In genomic region chr5:83972909-83973308, GRCh38 we compare ENCODE assay signal across 17 cellular contexts.
DNase-seq lines count a peak whose midpoint lies in the region; ATAC-seq, FAIRE-seq and TF ChIP-seq lines count a peak whose summit lies in the region.
"Had no signal": no experiment of that assay in that cellular context is flagged by ENCODE, and none has a peak within 500 bp of the region (broad histone marks: within the 10 kb centered on the region; RNA-seq: fewer than 3 reads in every experiment).

No MANE protein-coding gene starts in this region.

- H3K36me3 Mint-ChIP-seq in osteocyte (ENCODE audit: unreplicated experiment) = peaks cover 5% of the 10 kb centered on the region

- no peak overlapping the region for H4K91ac ChIP-seq in H1 (replicated peaks; ENCODE audit: insufficient read length, low read length)

- ATAC-seq in Right ventricle myocardium superior (ENCODE audit: poor library complexity) = no peak
- no peak for ATAC-seq in PC-3
- no peak for ATAC-seq in left lobe of liver

- H2BK12ac ChIP-seq in H1 (ENCODE audit: low read depth, low read length) = no peak overlapping the region

- H3K27ac Mint-ChIP-seq in osteocyte (ENCODE audit: unreplicated experiment) = peak overlapping the region; percentile 41
- H3K27ac Mint-ChIP-seq: B cell; CD4-positive, alpha-beta T cell had no signal

- no peak for TF ChIP-seq POLR2A in H1 (IDR thresholded peaks at IDR 0.05; ENCODE audit: control extremely low read depth in 1 of 2, low read depth in 2 of 2, low read length in 2 of 2)

- H3K27ac ChIP-seq in cardiac muscle cell = peak overlapping the region; percentile 20
- 0 out of 2 replicates have a peak overlapping the region, but pooled peaks have one; percentile 5 for H3K27ac ChIP-seq in PC-3 (ENCODE audit: low read length)
- no peak overlapping the region for H3K27ac ChIP-seq in H1 (ENCODE audit: low read depth, low read length)
- H3K27ac ChIP-seq: HL-60 had no signal

- no peak overlapping the region for H2BK120ac ChIP-seq in H1 (replicated peaks; ENCODE audit: low read depth, low read length)

- CTCF ChIA-PET in PC-3 (lab: Charles Lee) (no interaction called here), H1 (lab: Charles Lee; ENCODE audit: partially characterized antibody) (no interaction called here)

- TF ChIP-seq CTCF in cardiac muscle cell (IDR thresholded peaks at IDR 0.05; ENCODE audit: low read depth, low read length) (no peak), PC-3 (conservative IDR thresholded peaks at IDR 0.05; ENCODE audit: low read depth, low read length) (no peak), H1 (IDR thresholded peaks at IDR 0.05; ENCODE audit: control extremely low read depth in 1 of 3, insufficient read depth in 1 of 3, low read depth in 1 of 3, low read length in 3 of 3) (no peak), osteocyte (IDR thresholded peaks at IDR 0.05) (no peak)

- H2AFZ ChIP-seq in PC-3 (ENCODE audit: low read length) = no peak overlapping the region
- H2AFZ ChIP-seq in H1 (ENCODE audit: low read length) = no peak overlapping the region

- H4K5ac ChIP-seq in H1 (ENCODE audit: insufficient read length, low read depth, low read length) = no peak overlapping the region

- POLR2A ChIA-PET in PC-3 (lab: Charles Lee; ENCODE audit: unreplicated experiment) (no interaction called here), H1 (lab: Charles Lee; ENCODE audit: partially characterized antibody) (no interaction called here)

- no peak overlapping the region for H2AK5ac ChIP-seq in H1 (ENCODE audit: low read depth, low read length)

- H3K4me3 Mint-ChIP-seq in osteocyte (ENCODE audit: unreplicated experiment) = no peak overlapping the region
- H3K4me3 Mint-ChIP-seq: B cell; CD4-positive, alpha-beta T cell had no signal

- no peaks in the 10 kb centered on the region for H3K23me2 ChIP-seq in H1 (ENCODE audit: low read depth, low read length)

- no peak overlapping the region for H3K23ac ChIP-seq in H1 (ENCODE audit: insufficient read length)

- H2BK5ac ChIP-seq in H1 (ENCODE audit: low read depth, low read length) = no peak overlapping the region

- H3K79me1 ChIP-seq in H1 (ENCODE audit: low read depth, low read length) = no peaks in the 10 kb centered on the region

- no peak overlapping the region for H2BK15ac ChIP-seq in H1 (ENCODE audit: low read length)

- no peak for TF ChIP-seq EP300 in H1 (IDR thresholded peaks at IDR 0.05; ENCODE audit: borderline replicate concordance in 1 of 2, low read depth in 2 of 2, low read length in 2 of 2)

- no peak for FAIRE-seq in H1 (lab: Jason Lieb, UNC)

- H3K79me2 ChIP-seq in PC-3 (ENCODE audit: low read length) = no peaks in the 10 kb centered on the region
- H3K79me2 ChIP-seq in H1 (ENCODE audit: control insufficient read depth in 1 of 2, insufficient read depth in 2 of 2, low read length in 2 of 2) = no peaks in the 10 kb centered on the region

- no peak overlapping the region for H2BK20ac ChIP-seq in H1 (ENCODE audit: low read length)

- H3K4me2 ChIP-seq in PC-3 (ENCODE audit: low read length) (no peak overlapping the region), H1 (ENCODE audit: insufficient read depth in 1 of 2, low read depth in 2 of 2, low read length in 2 of 2) (no peak overlapping the region)

- H3K9me3 ChIP-seq in cardiac muscle cell (ENCODE audit: low read depth) = no peaks in the 10 kb centered on the region
- no peaks in the 10 kb centered on the region for H3K9me3 ChIP-seq in PC-3 (ENCODE audit: low read length)
- no peaks in the 10 kb centered on the region for H3K9me3 ChIP-seq in H1 (ENCODE audit: insufficient read depth in 2 of 2, low read depth in 1 of 2, low read length in 1 of 2)

- no peaks in the 10 kb centered on the region for H3K9me3 Mint-ChIP-seq in osteocyte (ENCODE audit: unreplicated experiment)
- H3K9me3 Mint-ChIP-seq: CD4-positive, alpha-beta T cell had no signal

- H4K20me1 ChIP-seq in PC-3 (ENCODE audit: low read length) (no peaks in the 10 kb centered on the region), H1 (replicated peaks in 1 of 2; ENCODE audit: control insufficient read depth in 1 of 2, insufficient read depth in 2 of 2, low read length in 2 of 2) (no peaks in the 10 kb centered on the region)

- no peak overlapping the region for H4K8ac ChIP-seq in H1 (ENCODE audit: extremely low read depth, insufficient read depth, low read length)

- no peak for TF ChIP-seq RAD21 in H1 (IDR thresholded peaks at IDR 0.05 in 1 of 2, conservative IDR thresholded peaks at IDR 0.05 in 1 of 2; ENCODE audit: low read depth in 2 of 2, low read length in 2 of 2)

- BruUV-seq in PC-3 (replicated peaks; lab: Mats Ljungman, UMichigan) = no TSS peak

- H3K4me1 Mint-ChIP-seq in osteocyte (ENCODE audit: unreplicated experiment) = peaks cover 48% of the 10 kb centered on the region
- H3K4me1 Mint-ChIP-seq: B cell had no signal

- no peak overlapping the region for H3K18ac ChIP-seq in H1 (ENCODE audit: extremely low read depth, low read length)

- peaks cover 3% of the 10 kb centered on the region for H3F3A ChIP-seq in PC-3 (ENCODE audit: low read length, unreplicated experiment)

- no peaks in the 10 kb centered on the region for H3K9me2 ChIP-seq in PC-3 (replicated peaks; ENCODE audit: low read length)

- no peak overlapping the region for H3K4me3 ChIP-seq in cardiac muscle cell
- H3K4me3 ChIP-seq in PC-3 (ENCODE audit: low read length) = no peak overlapping the region
- H3K4me3 ChIP-seq in H1 (ENCODE audit: extremely low read depth in 1 of 4, insufficient read depth in 2 of 4, low read depth in 3 of 4, low read length in 4 of 4) = no peak overlapping the region

- no peak overlapping the region for H3K56ac ChIP-seq in H1 (replicated peaks; ENCODE audit: insufficient read length, low read depth, low read length)

- no peaks in the 10 kb centered on the region for H3K27me3 Mint-ChIP-seq in osteocyte (ENCODE audit: unreplicated experiment)
- H3K27me3 Mint-ChIP-seq: B cell; CD4-positive, alpha-beta T cell had no signal

- H3K36me3 ChIP-seq in cardiac muscle cell (no peaks in the 10 kb centered on the region), PC-3 (ENCODE audit: low read depth, low read length) (no peaks in the 10 kb centered on the region), H1 (ENCODE audit: control insufficient read depth in 2 of 4, insufficient read depth in 4 of 4, low read length in 3 of 4) (no peaks in the 10 kb centered on the region)

- peaks cover 15% of the 10 kb centered on the region for H3K4me1 ChIP-seq in cardiac muscle cell (ENCODE audit: low read depth)
- H3K4me1 ChIP-seq in PC-3 (ENCODE audit: insufficient read depth, low read length) = peaks cover 22% of the 10 kb centered on the region
- peaks cover 0 to 8% (median 4%) of the 10 kb centered on the region in 4 experiments; a peak in 3 of 7 replicates for H3K4me1 ChIP-seq in H1 (replicated peaks in 1 of 4; ENCODE audit: control insufficient read depth in 3 of 4, insufficient read depth in 4 of 4, low read length in 3 of 4)

- H3K4ac ChIP-seq in H1 (replicated peaks; ENCODE audit: insufficient read length, low read depth, low read length) = no peak overlapping the region

- H3K27me3 ChIP-seq in cardiac muscle cell (no peaks in the 10 kb centered on the region), PC-3 (ENCODE audit: low read length) (no peaks in the 10 kb centered on the region), H1 (replicated peaks in 1 of 4; ENCODE audit: control insufficient read depth in 3 of 4, extremely low read depth in 1 of 4, insufficient read depth in 3 of 4, low read length in 3 of 4) (peaks cover 0 to 1% (median 0%) of the 10 kb centered on the region in 4 experiments; a peak in 1 of 7 replicates)

- DNase-seq in cardiac muscle cell (ENCODE audit: low read depth in 1 of 2, low spot score in 1 of 2) (no peak), Right ventricle myocardium superior (no peak), PC-3 (no peak), H1 (ENCODE audit: low read depth in 1 of 2, low spot score in 2 of 2) (no peak), osteocyte (ENCODE audit: extremely low spot score, unreplicated experiment) (no peak), posterior vena cava (ENCODE audit: low spot score) (no peak), left lobe of liver (ENCODE audit: low spot score) (no peak)
- no peak for DNase-seq in stimulated activated CD8-positive, alpha-beta memory T cell treated with anti-CD3 and anti-CD28 coated beads, Interleukin-4, amount 100 ng/mL, for 48 hours
- DNase-seq: 8988T; ACHN; C1 segment of cervical spinal cord; Calu3; CD4-positive, alpha-beta T cell; DMS 273 treated with DMSO at 0.1 percent for 48 hours; H7 had no signal

- no peak overlapping the region for H3K14ac ChIP-seq in H1 (ENCODE audit: insufficient read length)

- H3K9ac ChIP-seq in PC-3 (ENCODE audit: low read length) (no peak overlapping the region), H1 (replicated peaks in 1 of 4; ENCODE audit: extremely low read depth in 1 of 4, low read depth in 3 of 4, low read length in 3 of 4) (no peak overlapping the region)

- intact Hi-C loops in Right ventricle myocardium superior (cut with DNase I) = no loop called here
- intact Hi-C loops in PC-3 (cut with micrococcal nuclease) = no loop called here
- intact Hi-C loops in posterior vena cava (cut with DNase I) = no loop called here

TF ChIP-seq in H1, 55 proteins besides CTCF, POLR2A, EP300 and RAD21:
- TF ChIP-seq RXRA (IDR thresholded peaks at IDR 0.05; ENCODE audit: insufficient read depth, low read depth, low read length) (no peak), BACH1 (IDR thresholded peaks at IDR 0.05; ENCODE audit: low read length) (no peak), MAFK (IDR thresholded peaks at IDR 0.05; ENCODE audit: low read depth, low read length) (peak; percentile 70)
